30 cellular contexts compared by ENCODE assay signal in genomic region chr7:36887235-36887634, GRCh38.
"Had no signal": no experiment of that assay in that cellular context is flagged by ENCODE, and none has a peak within 500 bp of the region (broad histone marks: within the 10 kb centered on the region; RNA-seq: fewer than 3 reads in every experiment).

No MANE protein-coding gene starts in this region.

- H3K27ac ChIP-seq: colonic mucosa, esophagus muscularis mucosa, foreskin keratinocyte, gastroesophageal sphincter, heart right ventricle, neural progenitor cell, parathyroid adenoma, prostate gland, right atrium auricular region, sigmoid colon, testis, tibial artery had no signal

- H3K27me3 ChIP-seq: colonic mucosa, esophagus muscularis mucosa, foreskin keratinocyte, gastroesophageal sphincter, heart right ventricle, neural progenitor cell, right atrium auricular region, sigmoid colon, testis, tibial artery had no signal

- H3K9ac ChIP-seq: neural progenitor cell, parathyroid adenoma had no signal

- H2AFZ ChIP-seq: neural progenitor cell, parathyroid adenoma had no signal

- H3K79me2 ChIP-seq: parathyroid adenoma had no signal

- H3K36me3 Mint-ChIP-seq: mesothelial cell of epicardium, neural progenitor cell had no signal

- H3K4me1 ChIP-seq: colonic mucosa, esophagus muscularis mucosa, foreskin keratinocyte, gastroesophageal sphincter, heart right ventricle, parathyroid adenoma, prostate gland, right atrium auricular region, sigmoid colon, testis, tibial artery had no signal

- H3K27me3 Mint-ChIP-seq: dendritic cell treated with granulocyte-macrophage colony-stimulating factor and Interleukin-4, amounts not matched to agents 40 ng/mL and 50 ng/mL, for 4 days; memory B cell; naive B cell; natural killer cell treated with Interleukin-12 subunit alpha and Interleukin-12 subunit beta and Interleukin-15 and Interleukin-18, amount 100 ng/mL, for 72 hours; stimulated activated memory B cell treated with anti-CD40 and anti-IgM and Interleukin-4, amounts not matched to agents 10 μg/mL and 1 μg/mL and 100 μg/mL, for 72 hours; type B pancreatic cell had no signal

- H3K4me3 ChIP-seq: colonic mucosa, esophagus muscularis mucosa, gastroesophageal sphincter, heart right ventricle, lung, mucosa of descending colon, neural progenitor cell, prostate gland, right atrium auricular region, sigmoid colon, testis, tibial artery had no signal

- H3K27ac Mint-ChIP-seq: mesothelial cell of epicardium; neural progenitor cell; stimulated activated memory B cell treated with anti-CD40 and anti-IgM and Interleukin-4, amounts not matched to agents 10 μg/mL and 1 μg/mL and 100 μg/mL, for 72 hours; type B pancreatic cell had no signal

- DNase-seq: colonic mucosa; effector CD8-positive, alpha-beta T cell; foreskin keratinocyte; heart right ventricle; hippocampal formation; left colon; left ventricle myocardium superior; mucosa of descending colon; naive B cell; sigmoid colon; stimulated activated CD4-positive, alpha-beta T cell treated with anti-CD3 and anti-CD28 coated beads, Interleukin-4, amount 100 ng/mL, for 4 hours; stimulated activated naive CD8-positive, alpha-beta T cell treated with anti-CD3 and anti-CD28 coated beads, Interleukin-15, Interleukin-2, amounts not matched to agents 100 U/mL and 50 U/mL, for 24 hours; substantia nigra; testis; tibial artery had no signal

- H3K4me1 Mint-ChIP-seq: neural progenitor cell; stimulated activated memory B cell treated with anti-CD40 and anti-IgM and Interleukin-4, amounts not matched to agents 10 μg/mL and 1 μg/mL and 100 μg/mL, for 72 hours had no signal

- H3K9me3 Mint-ChIP-seq: dendritic cell treated with granulocyte-macrophage colony-stimulating factor and Interleukin-4, amounts not matched to agents 40 ng/mL and 50 ng/mL, for 4 days; memory B cell; mesothelial cell of epicardium; neural progenitor cell; stimulated activated memory B cell treated with anti-CD40 and anti-IgM and Interleukin-4, amounts not matched to agents 10 μg/mL and 1 μg/mL and 100 μg/mL, for 72 hours; type B pancreatic cell had no signal

- H3K4me3 Mint-ChIP-seq: dendritic cell treated with granulocyte-macrophage colony-stimulating factor and Interleukin-4, amounts not matched to agents 40 ng/mL and 50 ng/mL, for 4 days; memory B cell; mesothelial cell of epicardium; naive B cell; natural killer cell treated with Interleukin-12 subunit alpha and Interleukin-12 subunit beta and Interleukin-15 and Interleukin-18, amount 100 ng/mL, for 72 hours; neural progenitor cell; stimulated activated memory B cell treated with anti-CD40 and anti-IgM and Interleukin-4, amounts not matched to agents 10 μg/mL and 1 μg/mL and 100 μg/mL, for 72 hours; type B pancreatic cell had no signal

- FAIRE-seq: endothelial cell of umbilical vein, islet of Langerhans had no signal

- ATAC-seq: foreskin keratinocyte; gastroesophageal sphincter; heart right ventricle; left colon; left ventricle myocardium superior; mucosa of descending colon; natural killer cell treated with Interleukin-12 subunit alpha and Interleukin-12 subunit beta and Interleukin-15 and Interleukin-18, amount 100 ng/mL, for 72 hours; stimulated activated memory B cell treated with anti-CD40 and anti-IgM and Interleukin-4, amounts not matched to agents 10 μg/mL and 1 μg/mL and 100 μg/mL, for 72 hours; stimulated activated naive CD8-positive, alpha-beta T cell treated with anti-CD3 and anti-CD28 coated beads, Interleukin-15, Interleukin-2, amounts not matched to agents 100 U/mL and 50 U/mL, for 24 hours had no signal

- H3K36me3 ChIP-seq: colonic mucosa, neural progenitor cell, prostate gland, right atrium auricular region, sigmoid colon had no signal

- H3K9me3 ChIP-seq: colonic mucosa, esophagus muscularis mucosa, gastroesophageal sphincter, heart right ventricle, mucosa of descending colon, prostate gland, right atrium auricular region, sigmoid colon, testis, tibial artery had no signal

- H3K4me2 ChIP-seq: neural progenitor cell had no signal
